ENCODE assay signal across 1 cellular context in the genomic region with DNA sequence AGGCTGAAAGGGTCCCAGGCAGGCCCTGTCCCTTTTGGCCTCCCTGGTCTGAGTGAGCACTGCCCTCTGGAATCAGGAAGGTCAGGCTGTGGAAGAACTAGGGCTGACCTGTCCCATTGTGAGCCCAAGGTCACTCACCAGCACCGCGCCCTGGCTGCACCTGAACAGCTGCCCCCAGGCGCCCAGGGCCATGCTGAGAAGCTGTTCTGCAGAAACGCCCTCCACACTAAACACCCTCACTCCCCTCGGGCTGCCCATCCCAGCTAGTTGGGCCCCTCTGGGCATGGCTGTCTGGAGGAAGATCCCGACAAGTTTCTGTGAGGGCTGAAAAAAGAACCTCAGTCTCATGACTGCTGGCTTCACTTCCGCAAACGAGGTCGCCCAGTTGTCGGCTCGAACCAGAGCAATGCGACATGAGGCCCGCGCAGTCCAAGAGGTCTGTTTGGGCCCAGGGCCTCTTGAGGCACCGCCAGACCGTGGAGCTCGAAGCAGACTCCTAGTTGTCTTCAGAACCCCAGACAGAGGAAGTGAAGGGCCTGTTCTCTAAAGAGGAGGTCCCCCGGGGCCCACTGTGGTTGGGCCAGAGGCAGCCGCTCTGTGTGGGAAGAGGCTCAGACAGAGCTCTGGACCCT.
TF ChIP-seq lines count a peak whose summit lies in the region.

No MANE protein-coding gene starts in this region.

TF ChIP-seq in GM23338, 12 proteins besides CTCF, POLR2A, EP300 and RAD21 (continued from another document):
- TF ChIP-seq, protein P1, sequence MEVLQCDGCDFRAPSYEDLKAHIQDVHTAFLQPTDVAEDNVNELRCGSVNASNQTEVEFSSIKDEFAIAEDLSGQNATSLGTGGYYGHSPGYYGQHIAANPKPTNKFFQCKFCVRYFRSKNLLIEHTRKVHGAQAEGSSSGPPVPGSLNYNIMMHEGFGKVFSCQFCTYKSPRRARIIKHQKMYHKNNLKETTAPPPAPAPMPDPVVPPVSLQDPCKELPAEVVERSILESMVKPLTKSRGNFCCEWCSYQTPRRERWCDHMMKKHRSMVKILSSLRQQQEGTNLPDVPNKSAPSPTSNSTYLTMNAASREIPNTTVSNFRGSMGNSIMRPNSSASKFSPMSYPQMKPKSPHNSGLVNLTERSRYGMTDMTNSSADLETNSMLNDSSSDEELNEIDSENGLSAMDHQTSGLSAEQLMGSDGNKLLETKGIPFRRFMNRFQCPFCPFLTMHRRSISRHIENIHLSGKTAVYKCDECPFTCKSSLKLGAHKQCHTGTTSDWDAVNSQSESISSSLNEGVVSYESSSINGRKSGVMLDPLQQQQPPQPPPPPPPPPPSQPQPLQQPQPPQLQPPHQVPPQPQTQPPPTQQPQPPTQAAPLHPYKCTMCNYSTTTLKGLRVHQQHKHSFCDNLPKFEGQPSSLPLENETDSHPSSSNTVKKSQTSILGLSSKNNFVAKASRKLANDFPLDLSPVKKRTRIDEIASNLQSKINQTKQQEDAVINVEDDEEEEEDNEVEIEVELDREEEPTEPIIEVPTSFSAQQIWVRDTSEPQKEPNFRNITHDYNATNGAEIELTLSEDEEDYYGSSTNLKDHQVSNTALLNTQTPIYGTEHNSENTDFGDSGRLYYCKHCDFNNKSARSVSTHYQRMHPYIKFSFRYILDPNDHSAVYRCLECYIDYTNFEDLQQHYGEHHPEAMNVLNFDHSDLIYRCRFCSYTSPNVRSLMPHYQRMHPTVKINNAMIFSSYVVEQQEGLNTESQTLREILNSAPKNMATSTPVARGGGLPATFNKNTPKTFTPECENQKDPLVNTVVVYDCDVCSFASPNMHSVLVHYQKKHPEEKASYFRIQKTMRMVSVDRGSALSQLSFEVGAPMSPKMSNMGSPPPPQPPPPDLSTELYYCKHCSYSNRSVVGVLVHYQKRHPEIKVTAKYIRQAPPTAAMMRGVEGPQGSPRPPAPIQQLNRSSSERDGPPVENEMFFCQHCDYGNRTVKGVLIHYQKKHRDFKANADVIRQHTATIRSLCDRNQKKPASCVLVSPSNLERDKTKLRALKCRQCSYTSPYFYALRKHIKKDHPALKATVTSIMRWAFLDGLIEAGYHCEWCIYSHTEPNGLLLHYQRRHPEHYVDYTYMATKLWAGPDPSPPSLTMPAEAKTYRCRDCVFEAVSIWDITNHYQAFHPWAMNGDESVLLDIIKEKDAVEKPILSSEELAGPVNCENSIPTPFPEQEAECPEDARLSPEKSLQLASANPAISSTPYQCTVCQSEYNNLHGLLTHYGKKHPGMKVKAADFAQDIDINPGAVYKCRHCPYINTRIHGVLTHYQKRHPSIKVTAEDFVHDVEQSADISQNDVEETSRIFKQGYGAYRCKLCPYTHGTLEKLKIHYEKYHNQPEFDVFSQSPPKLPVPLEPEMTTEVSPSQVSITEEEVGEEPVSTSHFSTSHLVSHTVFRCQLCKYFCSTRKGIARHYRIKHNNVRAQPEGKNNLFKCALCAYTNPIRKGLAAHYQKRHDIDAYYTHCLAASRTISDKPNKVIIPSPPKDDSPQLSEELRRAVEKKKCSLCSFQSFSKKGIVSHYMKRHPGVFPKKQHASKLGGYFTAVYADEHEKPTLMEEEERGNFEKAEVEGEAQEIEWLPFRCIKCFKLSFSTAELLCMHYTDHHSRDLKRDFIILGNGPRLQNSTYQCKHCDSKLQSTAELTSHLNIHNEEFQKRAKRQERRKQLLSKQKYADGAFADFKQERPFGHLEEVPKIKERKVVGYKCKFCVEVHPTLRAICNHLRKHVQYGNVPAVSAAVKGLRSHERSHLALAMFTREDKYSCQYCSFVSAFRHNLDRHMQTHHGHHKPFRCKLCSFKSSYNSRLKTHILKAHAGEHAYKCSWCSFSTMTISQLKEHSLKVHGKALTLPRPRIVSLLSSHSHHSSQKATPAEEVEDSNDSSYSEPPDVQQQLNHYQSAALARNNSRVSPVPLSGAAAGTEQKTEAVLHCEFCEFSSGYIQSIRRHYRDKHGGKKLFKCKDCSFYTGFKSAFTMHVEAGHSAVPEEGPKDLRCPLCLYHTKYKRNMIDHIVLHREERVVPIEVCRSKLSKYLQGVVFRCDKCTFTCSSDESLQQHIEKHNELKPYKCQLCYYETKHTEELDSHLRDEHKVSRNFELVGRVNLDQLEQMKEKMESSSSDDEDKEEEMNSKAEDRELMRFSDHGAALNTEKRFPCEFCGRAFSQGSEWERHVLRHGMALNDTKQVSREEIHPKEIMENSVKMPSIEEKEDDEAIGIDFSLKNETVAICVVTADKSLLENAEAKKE (CRISPR knock-in tag; IDR thresholded peaks at IDR 0.05): no peak
- TF ChIP-seq ZNF331 (CRISPR knock-in tag; IDR thresholded peaks at IDR 0.05; ENCODE audit: low read depth): no peak
